In the genomic region with DNA sequence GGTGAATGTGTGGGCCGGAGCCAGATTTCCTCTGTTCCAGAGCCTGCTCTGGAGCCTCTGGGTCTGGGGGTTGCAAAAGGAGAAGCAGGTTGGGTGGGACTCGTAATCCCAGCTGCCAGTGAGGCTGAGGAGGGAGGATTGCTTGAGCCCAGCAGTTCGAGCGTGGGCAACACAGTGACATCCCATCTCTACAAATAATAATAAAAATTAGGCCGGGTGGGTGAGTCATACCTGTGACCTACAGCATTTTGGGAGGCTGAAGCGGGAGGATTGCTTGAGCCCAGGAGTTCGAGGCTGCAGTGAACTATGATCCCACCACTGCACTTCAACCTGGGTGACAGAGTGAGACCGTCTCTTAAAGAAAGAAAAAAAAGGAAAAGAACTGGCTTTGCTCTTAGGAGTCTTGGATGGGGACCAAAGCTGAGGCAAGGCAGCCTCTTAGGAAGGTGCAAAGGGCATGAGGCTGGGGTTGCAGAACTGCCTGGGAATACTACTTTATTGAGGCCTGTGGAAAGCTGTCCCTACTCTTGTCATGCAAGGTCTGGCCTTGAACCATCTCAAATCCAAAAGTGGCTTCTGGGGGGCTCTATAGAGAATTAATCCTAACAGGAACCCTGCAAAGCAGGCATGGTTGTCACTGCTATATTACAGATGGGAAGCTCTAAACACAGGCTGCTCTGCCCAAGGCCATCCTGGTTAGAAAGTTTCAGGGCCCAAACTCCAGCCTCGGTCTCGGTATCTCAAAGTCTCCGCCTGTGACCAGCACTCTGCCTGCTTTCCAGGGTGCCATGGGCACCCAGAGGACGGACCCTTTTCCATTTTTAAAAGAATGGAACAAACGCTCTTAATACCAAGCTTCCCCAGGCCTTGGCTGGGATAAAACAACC, we compare ENCODE assay signal across 1 cellular context.
TF ChIP-seq lines count a peak whose summit lies in the region.

No MANE protein-coding gene starts in this region.

TF ChIP-seq in WTC11, 78 proteins besides CTCF, POLR2A, EP300 and RAD21 (continued from another document):
- TF ChIP-seq, protein P1, sequence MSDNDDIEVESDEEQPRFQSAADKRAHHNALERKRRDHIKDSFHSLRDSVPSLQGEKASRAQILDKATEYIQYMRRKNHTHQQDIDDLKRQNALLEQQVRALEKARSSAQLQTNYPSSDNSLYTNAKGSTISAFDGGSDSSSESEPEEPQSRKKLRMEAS (CRISPR knock-in tag; IDR thresholded peaks at IDR 0.05) = no peak
- TF ChIP-seq, protein P2, sequence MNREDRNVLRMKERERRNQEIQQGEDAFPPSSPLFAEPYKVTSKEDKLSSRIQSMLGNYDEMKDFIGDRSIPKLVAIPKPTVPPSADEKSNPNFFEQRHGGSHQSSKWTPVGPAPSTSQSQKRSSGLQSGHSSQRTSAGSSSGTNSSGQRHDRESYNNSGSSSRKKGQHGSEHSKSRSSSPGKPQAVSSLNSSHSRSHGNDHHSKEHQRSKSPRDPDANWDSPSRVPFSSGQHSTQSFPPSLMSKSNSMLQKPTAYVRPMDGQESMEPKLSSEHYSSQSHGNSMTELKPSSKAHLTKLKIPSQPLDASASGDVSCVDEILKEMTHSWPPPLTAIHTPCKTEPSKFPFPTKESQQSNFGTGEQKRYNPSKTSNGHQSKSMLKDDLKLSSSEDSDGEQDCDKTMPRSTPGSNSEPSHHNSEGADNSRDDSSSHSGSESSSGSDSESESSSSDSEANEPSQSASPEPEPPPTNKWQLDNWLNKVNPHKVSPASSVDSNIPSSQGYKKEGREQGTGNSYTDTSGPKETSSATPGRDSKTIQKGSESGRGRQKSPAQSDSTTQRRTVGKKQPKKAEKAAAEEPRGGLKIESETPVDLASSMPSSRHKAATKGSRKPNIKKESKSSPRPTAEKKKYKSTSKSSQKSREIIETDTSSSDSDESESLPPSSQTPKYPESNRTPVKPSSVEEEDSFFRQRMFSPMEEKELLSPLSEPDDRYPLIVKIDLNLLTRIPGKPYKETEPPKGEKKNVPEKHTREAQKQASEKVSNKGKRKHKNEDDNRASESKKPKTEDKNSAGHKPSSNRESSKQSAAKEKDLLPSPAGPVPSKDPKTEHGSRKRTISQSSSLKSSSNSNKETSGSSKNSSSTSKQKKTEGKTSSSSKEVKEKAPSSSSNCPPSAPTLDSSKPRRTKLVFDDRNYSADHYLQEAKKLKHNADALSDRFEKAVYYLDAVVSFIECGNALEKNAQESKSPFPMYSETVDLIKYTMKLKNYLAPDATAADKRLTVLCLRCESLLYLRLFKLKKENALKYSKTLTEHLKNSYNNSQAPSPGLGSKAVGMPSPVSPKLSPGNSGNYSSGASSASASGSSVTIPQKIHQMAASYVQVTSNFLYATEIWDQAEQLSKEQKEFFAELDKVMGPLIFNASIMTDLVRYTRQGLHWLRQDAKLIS (CRISPR knock-in tag; IDR thresholded peaks at IDR 0.05; ENCODE audit: borderline replicate concordance) = no peak
- no peak for TF ChIP-seq TP53 (CRISPR knock-in tag; IDR thresholded peaks at IDR 0.05)
- no peak for TF ChIP-seq MXD4 (CRISPR knock-in tag; IDR thresholded peaks at IDR 0.05; ENCODE audit: borderline replicate concordance)
- TF ChIP-seq, protein P3, sequence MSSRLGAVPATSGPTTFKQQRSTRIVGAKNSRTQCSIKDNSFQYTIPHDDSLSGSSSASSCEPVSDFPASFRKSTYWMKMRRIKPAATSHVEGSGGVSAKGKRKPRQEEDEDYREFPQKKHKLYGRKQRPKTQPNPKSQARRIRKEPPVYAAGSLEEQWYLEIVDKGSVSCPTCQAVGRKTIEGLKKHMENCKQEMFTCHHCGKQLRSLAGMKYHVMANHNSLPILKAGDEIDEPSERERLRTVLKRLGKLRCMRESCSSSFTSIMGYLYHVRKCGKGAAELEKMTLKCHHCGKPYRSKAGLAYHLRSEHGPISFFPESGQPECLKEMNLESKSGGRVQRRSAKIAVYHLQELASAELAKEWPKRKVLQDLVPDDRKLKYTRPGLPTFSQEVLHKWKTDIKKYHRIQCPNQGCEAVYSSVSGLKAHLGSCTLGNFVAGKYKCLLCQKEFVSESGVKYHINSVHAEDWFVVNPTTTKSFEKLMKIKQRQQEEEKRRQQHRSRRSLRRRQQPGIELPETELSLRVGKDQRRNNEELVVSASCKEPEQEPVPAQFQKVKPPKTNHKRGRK (CRISPR knock-in tag; IDR thresholded peaks at IDR 0.05; ENCODE audit: borderline replicate concordance) = no peak
- TF ChIP-seq, protein P4, sequence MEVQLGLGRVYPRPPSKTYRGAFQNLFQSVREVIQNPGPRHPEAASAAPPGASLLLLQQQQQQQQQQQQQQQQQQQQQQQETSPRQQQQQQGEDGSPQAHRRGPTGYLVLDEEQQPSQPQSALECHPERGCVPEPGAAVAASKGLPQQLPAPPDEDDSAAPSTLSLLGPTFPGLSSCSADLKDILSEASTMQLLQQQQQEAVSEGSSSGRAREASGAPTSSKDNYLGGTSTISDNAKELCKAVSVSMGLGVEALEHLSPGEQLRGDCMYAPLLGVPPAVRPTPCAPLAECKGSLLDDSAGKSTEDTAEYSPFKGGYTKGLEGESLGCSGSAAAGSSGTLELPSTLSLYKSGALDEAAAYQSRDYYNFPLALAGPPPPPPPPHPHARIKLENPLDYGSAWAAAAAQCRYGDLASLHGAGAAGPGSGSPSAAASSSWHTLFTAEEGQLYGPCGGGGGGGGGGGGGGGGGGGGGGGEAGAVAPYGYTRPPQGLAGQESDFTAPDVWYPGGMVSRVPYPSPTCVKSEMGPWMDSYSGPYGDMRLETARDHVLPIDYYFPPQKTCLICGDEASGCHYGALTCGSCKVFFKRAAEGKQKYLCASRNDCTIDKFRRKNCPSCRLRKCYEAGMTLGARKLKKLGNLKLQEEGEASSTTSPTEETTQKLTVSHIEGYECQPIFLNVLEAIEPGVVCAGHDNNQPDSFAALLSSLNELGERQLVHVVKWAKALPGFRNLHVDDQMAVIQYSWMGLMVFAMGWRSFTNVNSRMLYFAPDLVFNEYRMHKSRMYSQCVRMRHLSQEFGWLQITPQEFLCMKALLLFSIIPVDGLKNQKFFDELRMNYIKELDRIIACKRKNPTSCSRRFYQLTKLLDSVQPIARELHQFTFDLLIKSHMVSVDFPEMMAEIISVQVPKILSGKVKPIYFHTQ (CRISPR knock-in tag; IDR thresholded peaks at IDR 0.05) = no peak
- TF ChIP-seq, protein P5, sequence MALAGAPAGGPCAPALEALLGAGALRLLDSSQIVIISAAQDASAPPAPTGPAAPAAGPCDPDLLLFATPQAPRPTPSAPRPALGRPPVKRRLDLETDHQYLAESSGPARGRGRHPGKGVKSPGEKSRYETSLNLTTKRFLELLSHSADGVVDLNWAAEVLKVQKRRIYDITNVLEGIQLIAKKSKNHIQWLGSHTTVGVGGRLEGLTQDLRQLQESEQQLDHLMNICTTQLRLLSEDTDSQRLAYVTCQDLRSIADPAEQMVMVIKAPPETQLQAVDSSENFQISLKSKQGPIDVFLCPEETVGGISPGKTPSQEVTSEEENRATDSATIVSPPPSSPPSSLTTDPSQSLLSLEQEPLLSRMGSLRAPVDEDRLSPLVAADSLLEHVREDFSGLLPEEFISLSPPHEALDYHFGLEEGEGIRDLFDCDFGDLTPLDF (CRISPR knock-in tag; IDR thresholded peaks at IDR 0.05) = no peak
